ENCODE assay signal across 8 cellular contexts in the genomic region with DNA sequence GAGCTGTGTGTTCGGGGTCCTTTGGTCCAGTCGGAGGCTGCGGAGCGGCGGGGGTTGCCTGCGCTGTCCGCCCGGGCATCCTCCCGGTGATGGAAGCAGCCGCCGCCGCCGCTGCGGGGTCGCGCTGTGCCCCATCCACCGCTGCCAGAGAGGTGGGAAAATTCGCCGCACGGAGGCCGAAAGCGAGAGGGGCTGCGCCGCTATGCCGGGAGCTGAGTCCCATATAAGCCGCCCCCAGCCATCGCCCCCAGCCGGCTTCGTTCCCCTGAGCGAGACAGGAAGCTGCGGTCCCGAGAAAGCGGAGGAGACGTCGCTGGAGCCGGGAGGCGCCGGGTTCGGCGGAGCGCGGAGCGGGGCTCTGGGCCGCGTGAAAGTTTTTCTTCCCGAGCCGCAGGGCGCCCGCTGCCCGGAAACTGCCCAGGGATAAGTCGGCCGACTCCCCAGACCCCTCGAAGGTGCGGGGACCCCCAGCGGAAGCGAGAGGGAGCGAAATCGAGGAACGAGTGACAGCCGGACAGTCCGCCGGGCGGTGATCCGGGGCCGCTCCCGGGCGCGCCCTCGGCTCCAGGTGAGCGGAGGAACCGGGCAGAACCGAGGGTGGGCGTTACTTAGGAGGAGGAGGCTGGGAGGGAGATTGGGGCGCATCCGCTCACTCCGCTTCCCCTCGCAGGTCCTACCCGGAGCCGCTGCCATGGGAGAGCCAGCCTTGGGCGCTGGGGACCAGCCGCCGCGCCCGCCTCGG. TPM values are rescaled to one million over a fixed set of nuclear protein-coding genes. Genes with fewer than 3 reads are reported as not detected.
A peak's percentile ranks its signal among the peaks of the same experiment; 100 is the strongest.
DNase-seq lines count a peak whose midpoint lies in the region; ATAC-seq and TF ChIP-seq lines count a peak whose summit lies in the region.

No MANE protein-coding gene starts in this region.

- TF ChIP-seq CTCF in MM.1S (IDR thresholded peaks at IDR 0.05; ENCODE audit: low read length) (no peak), fibroblast of pulmonary artery (IDR thresholded peaks at IDR 0.05; ENCODE audit: low read length, missing control alignments) (no peak), uterus (IDR thresholded peaks at IDR 0.05) (no peak)

- DNase-seq in ELR (ENCODE audit: low read depth) (peak; percentile 49), MM.1S (no peak), activated T-cell treated with anti-CD3 and anti-CD28 coated beads for 48 hours (ENCODE audit: low read depth) (peak; percentile 23), fibroblast of pulmonary artery (ENCODE audit: low read depth) (no peak), uterus (peak in 1 of 2 donors; percentile 15), NCI-H1048 (lab: John Stamatoyannopoulos, UW) (no peak)

- H2AFZ ChIP-seq in MM.1S (ENCODE audit: low read length) (peak overlapping the region; percentile 89), neuron (ENCODE audit: low read depth, low read length) (peak overlapping the region; percentile 95)

- no peaks in the 10 kb centered on the region for H3K9me3 ChIP-seq in MM.1S (replicated peaks; ENCODE audit: insufficient read depth, low read length)
- H3K9me3 ChIP-seq in neuron (ENCODE audit: low read length) = peaks cover 6% of the 10 kb centered on the region
- no peaks in the 10 kb centered on the region for H3K9me3 ChIP-seq in uterus

- no peaks in the 10 kb centered on the region for H3F3A ChIP-seq in MM.1S (ENCODE audit: insufficient read depth, low read length)

- no peaks in the 10 kb centered on the region for H3K9me2 ChIP-seq in MM.1S (replicated peaks; ENCODE audit: insufficient read depth, low read length)

- H3K79me2 ChIP-seq in MM.1S (ENCODE audit: low read length) = no peaks in the 10 kb centered on the region

- H3K4me2 ChIP-seq in MM.1S (ENCODE audit: low read depth, low read length) = peak overlapping the region; percentile 98

- intact Hi-C loops in uterus (cut with DNase I; ENCODE audit: low total_unique reads) = no loop called here

- no peak overlapping the region for H3K9ac ChIP-seq in MM.1S (ENCODE audit: low read length)

- no peak overlapping the region for H3K27ac ChIP-seq in MM.1S (ENCODE audit: low read length)
- H3K27ac ChIP-seq in uterus = peak overlapping the region in 1 of 2 donors; percentile 81

- H3K4me3 ChIP-seq in MM.1S (ENCODE audit: low read length) (peak overlapping the region; percentile 85), fibroblast of pulmonary artery (replicated peaks; ENCODE audit: low read depth, low read length) (peak overlapping the region; percentile 82), neuron (ENCODE audit: low read length) (peak overlapping the region; percentile 91), uterus (peak overlapping the region; percentile 68 to 77)

- H4K20me1 ChIP-seq in MM.1S (ENCODE audit: insufficient read depth, low read length) = no peaks in the 10 kb centered on the region; the same call in 1 of the 2 replicates

- H3K36me3 ChIP-seq in MM.1S (replicated peaks; ENCODE audit: insufficient read depth, low read length) (no peaks in the 10 kb centered on the region), neuron (ENCODE audit: insufficient read depth, low read length) (peaks cover 6% of the 10 kb centered on the region), uterus (no peaks in the 10 kb centered on the region)

- H3K27me3 ChIP-seq in MM.1S (replicated peaks; ENCODE audit: insufficient read depth, low read length) (0 out of 2 replicates have a peak, but pooled peaks cover 4% of the 10 kb centered on the region), neuron (ENCODE audit: insufficient read depth, low read length) (peaks cover 3% of the 10 kb centered on the region), uterus (no peaks in the 10 kb centered on the region)

- no peak for TF ChIP-seq POLR2A in uterus (IDR thresholded peaks at IDR 0.05)

- H3K4me1 ChIP-seq in MM.1S (ENCODE audit: low read length) (no peaks in the 10 kb centered on the region), neuron (ENCODE audit: insufficient read depth, low read length) (peaks cover 9% of the 10 kb centered on the region), uterus (no peaks in the 10 kb centered on the region)

- peak; percentile 7 for ATAC-seq in GM21825 (IDR thresholded peaks at IDR 0.05; ENCODE audit: unreplicated experiment)

RNA-seq across cellular contexts. Expression of a gene that starts 0.6 kb away (rescaled TPM):
- total RNA-seq in uterus = 10 to 100 TPM in 1 of 4 donors, 1 to 10 TPM in 2, under 1 TPM in 1; 0.29 to 85.0 (median 4.1) TPM

Comparison
In these comparisons a context has a peak if more than half of its experiments do, and no peak if none do; other contexts are left out.
1. DNase-seq: peak in ELR (single experiment) and activated T-cell treated with anti-CD3 and anti-CD28 coated beads for 48 hours (single experiment); none in MM.1S (single experiment), fibroblast of pulmonary artery (single experiment) and NCI-H1048 (single experiment).
2. Peak in every context shown above with its lines, with median percentiles within 50 percentile points of each other: H3K4me3 ChIP-seq.